8 cellular contexts compared by ENCODE assay signal in the genomic region with DNA sequence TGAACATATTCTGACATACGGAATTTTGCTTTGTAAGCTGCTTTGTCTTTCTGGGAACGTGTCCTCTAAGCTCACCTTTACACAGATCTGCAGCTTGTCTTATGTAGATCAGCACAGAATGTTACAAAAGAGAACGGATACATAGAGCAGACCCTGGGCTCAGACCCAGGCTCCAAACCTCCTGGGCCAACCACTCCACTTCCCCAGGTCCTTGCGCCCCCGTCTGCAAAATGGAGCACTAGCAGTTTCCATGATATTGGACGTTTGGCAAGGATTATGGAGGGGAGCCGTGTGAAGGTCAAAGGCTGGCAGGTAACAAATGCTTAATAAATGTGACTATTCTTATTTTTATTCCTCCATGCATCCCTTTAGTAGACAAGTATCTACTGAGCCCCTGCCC.
"Had no signal": no experiment of that assay in that cellular context is flagged by ENCODE, and none has a peak within 500 bp of the region (broad histone marks: within the 10 kb centered on the region; RNA-seq: fewer than 3 reads in every experiment).

No MANE protein-coding gene starts in this region.

- H3K27ac ChIP-seq: GM23248 had no signal

- ATAC-seq: HCT116, K562 had no signal

- H3K4me3 ChIP-seq: GM23248, HAP-1, K562 had no signal

- H2AFZ ChIP-seq: GM23248 had no signal

- H3K27ac Mint-ChIP-seq: HFFc6 had no signal

- DNase-seq: GM23248, GOT3, H7, HFFc6, IMR-90 had no signal

- H3K9ac ChIP-seq: GM23248 had no signal

- H3K9me3 ChIP-seq: HAP-1 had no signal

- H3K4me3 Mint-ChIP-seq: HFFc6 had no signal

- H3K4me1 ChIP-seq: HAP-1 had no signal

- H3K36me3 ChIP-seq: HAP-1 had no signal
